In the genomic region with DNA sequence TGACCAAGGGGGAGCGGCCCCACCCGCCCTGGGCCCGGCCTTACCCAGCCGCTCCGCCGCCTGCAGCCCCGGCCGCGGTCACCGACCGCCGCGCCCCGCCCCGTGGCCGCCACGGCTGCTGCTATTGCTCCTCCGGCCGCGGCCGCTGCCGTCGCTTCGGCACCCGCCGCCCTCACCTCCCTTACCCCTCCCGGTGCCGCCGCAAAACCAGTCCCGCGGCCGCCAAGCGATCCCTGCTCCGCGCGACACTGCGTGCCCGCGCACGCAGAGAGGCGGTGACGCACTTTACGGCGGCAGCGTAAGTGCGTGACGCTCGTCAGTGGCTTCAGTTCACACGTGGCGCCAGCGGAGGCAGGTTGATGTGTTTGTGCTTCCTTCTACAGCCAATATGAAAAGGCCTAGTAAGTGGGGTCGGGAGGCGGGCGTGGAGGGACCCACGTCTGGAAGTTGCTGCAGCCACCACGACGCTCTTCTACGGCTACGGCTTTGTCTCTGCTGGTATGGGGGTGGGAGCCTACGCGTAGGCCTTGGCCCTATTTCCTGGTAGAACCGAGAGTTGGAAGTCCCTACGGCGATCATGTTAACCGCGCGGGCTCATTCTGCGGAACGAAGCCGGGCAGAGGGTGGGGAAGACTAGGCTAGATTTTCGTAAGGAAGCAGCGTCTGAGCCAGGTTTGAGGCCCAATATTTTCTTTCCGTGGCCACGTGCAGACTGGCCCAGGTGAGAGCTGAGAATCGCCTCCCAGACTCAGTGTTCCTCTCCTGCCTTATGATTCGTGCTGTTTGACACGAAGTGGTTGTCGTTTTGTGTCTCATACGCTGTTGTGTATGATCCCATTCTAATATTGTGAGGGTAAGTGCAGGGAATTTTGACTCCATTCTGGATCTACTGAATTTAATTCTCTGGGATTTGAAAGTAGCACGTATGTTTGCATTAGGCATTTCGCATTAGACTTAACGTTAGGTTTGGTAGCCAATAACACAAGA, we compare ENCODE assay signal across 1 cellular context.
TF ChIP-seq lines count a peak whose summit lies in the region.

A gene with protein sequence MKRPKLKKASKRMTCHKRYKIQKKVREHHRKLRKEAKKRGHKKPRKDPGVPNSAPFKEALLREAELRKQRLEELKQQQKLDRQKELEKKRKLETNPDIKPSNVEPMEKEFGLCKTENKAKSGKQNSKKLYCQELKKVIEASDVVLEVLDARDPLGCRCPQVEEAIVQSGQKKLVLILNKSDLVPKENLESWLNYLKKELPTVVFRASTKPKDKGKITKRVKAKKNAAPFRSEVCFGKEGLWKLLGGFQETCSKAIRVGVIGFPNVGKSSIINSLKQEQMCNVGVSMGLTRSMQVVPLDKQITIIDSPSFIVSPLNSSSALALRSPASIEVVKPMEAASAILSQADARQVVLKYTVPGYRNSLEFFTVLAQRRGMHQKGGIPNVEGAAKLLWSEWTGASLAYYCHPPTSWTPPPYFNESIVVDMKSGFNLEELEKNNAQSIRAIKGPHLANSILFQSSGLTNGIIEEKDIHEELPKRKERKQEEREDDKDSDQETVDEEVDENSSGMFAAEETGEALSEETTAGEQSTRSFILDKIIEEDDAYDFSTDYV (plus strand): TSS at position 328 of the 987 bp plus-strand sequence. CDS start 61 bp downstream, at position 389.
A gene (minus strand): TSS at position 209 of the 987 bp plus-strand sequence.

TF ChIP-seq in A549, 52 proteins besides CTCF, POLR2A, EP300 and RAD21 (continued from another document):
- no peak for TF ChIP-seq KDM1A (IDR thresholded peaks at IDR 0.05; ENCODE audit: low read depth)
- TF ChIP-seq CBX8 (IDR thresholded peaks at IDR 0.05), result no peak
- TF ChIP-seq, protein P1, sequence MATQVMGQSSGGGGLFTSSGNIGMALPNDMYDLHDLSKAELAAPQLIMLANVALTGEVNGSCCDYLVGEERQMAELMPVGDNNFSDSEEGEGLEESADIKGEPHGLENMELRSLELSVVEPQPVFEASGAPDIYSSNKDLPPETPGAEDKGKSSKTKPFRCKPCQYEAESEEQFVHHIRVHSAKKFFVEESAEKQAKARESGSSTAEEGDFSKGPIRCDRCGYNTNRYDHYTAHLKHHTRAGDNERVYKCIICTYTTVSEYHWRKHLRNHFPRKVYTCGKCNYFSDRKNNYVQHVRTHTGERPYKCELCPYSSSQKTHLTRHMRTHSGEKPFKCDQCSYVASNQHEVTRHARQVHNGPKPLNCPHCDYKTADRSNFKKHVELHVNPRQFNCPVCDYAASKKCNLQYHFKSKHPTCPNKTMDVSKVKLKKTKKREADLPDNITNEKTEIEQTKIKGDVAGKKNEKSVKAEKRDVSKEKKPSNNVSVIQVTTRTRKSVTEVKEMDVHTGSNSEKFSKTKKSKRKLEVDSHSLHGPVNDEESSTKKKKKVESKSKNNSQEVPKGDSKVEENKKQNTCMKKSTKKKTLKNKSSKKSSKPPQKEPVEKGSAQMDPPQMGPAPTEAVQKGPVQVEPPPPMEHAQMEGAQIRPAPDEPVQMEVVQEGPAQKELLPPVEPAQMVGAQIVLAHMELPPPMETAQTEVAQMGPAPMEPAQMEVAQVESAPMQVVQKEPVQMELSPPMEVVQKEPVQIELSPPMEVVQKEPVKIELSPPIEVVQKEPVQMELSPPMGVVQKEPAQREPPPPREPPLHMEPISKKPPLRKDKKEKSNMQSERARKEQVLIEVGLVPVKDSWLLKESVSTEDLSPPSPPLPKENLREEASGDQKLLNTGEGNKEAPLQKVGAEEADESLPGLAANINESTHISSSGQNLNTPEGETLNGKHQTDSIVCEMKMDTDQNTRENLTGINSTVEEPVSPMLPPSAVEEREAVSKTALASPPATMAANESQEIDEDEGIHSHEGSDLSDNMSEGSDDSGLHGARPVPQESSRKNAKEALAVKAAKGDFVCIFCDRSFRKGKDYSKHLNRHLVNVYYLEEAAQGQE (IDR thresholded peaks at IDR 0.05), result no peak
- TF ChIP-seq HOXB13 (CRISPR knock-in tag; IDR thresholded peaks at IDR 0.05; ENCODE audit: low read depth), result 0 out of 2 replicates have a peak, but pooled peaks have one; percentile 37
- TF ChIP-seq JUN (IDR thresholded peaks at IDR 0.05), result peak; percentile 93 to 95
- TF ChIP-seq MYC (IDR thresholded peaks at IDR 0.05; ENCODE audit: borderline replicate concordance, low read length), result peak; percentile 98
- TF ChIP-seq HOXB5 (CRISPR knock-in tag; IDR thresholded peaks at IDR 0.05), result no peak
- TF ChIP-seq, protein P2, sequence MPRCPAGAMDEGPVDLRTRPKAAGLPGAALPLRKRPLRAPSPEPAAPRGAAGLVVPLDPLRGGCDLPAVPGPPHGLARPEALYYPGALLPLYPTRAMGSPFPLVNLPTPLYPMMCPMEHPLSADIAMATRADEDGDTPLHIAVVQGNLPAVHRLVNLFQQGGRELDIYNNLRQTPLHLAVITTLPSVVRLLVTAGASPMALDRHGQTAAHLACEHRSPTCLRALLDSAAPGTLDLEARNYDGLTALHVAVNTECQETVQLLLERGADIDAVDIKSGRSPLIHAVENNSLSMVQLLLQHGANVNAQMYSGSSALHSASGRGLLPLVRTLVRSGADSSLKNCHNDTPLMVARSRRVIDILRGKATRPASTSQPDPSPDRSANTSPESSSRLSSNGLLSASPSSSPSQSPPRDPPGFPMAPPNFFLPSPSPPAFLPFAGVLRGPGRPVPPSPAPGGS (IDR thresholded peaks at IDR 0.05), result peak; percentile 95
- TF ChIP-seq MAZ (IDR thresholded peaks at IDR 0.05; ENCODE audit: borderline replicate concordance, low read depth, low read length), result 0 out of 2 replicates have a peak, but pooled peaks have one; percentile 31
- TF ChIP-seq BHLHE40 (IDR thresholded peaks at IDR 0.05; ENCODE audit: low read depth, low read length), result peak; percentile 29; the same call in 1 of the 2 replicates
- TF ChIP-seq, protein P3, sequence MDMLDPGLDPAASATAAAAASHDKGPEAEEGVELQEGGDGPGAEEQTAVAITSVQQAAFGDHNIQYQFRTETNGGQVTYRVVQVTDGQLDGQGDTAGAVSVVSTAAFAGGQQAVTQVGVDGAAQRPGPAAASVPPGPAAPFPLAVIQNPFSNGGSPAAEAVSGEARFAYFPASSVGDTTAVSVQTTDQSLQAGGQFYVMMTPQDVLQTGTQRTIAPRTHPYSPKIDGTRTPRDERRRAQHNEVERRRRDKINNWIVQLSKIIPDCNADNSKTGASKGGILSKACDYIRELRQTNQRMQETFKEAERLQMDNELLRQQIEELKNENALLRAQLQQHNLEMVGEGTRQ (IDR thresholded peaks at IDR 0.05), result peak; percentile 39; the same call in 1 of the 2 replicates
